In genomic region chr16:57519796-57520360, GRCh38 we compare ENCODE assay signal across 7 cellular contexts. TPM values are rescaled to one million over a fixed set of nuclear protein-coding genes. Genes with fewer than 3 reads are reported as not detected.
DNase-seq lines count a peak whose midpoint lies in the region; FAIRE-seq and TF ChIP-seq lines count a peak whose summit lies in the region.

No MANE protein-coding gene starts in this region.

- no peaks in the 10 kb centered on the region for H3K9me3 Mint-ChIP-seq in mesothelial cell of epicardium

- H3K27ac Mint-ChIP-seq in mesothelial cell of epicardium: no peak overlapping the region

- no peaks in the 10 kb centered on the region for H3K36me3 ChIP-seq in GM23248 (ENCODE audit: low read depth)

- no peaks in the 10 kb centered on the region for H3K27me3 ChIP-seq in GM23248 (replicated peaks; ENCODE audit: insufficient read depth)

- H4K20me1 ChIP-seq in GM23248 (ENCODE audit: insufficient read depth): no peaks in the 10 kb centered on the region

- no peaks in the 10 kb centered on the region for H3K79me2 ChIP-seq in GM23248 (ENCODE audit: insufficient read depth)

- DNase-seq in GM23248 (peak; percentile 73), NCI-H2171 treated with DMSO at 0.1 percent for 48 hours (lab: John Stamatoyannopoulos, UW) (peak; percentile 64), mesothelial cell of epicardium (ENCODE audit: low spot score in 2 of 2, unreplicated experiment in 2 of 2) (peak; percentile 65 to 91)
- peak; percentile 57 to 77 for DNase-seq in activated CD8-positive, alpha-beta memory T cell treated with anti-CD3 and anti-CD28 coated beads for 1 hour (ENCODE audit: extremely low read depth in 1 of 2, low read depth in 1 of 2)
- DNase-seq in effector CD8-positive, alpha-beta T cell (lab: John Stamatoyannopoulos, UW): peak; percentile 80
- DNase-seq in stimulated activated CD8-positive, alpha-beta memory T cell treated with anti-CD3 and anti-CD28 coated beads, Interleukin-4, amount 100 ng/mL, for 1 hour (ENCODE audit: low read depth in 2 of 2, low spot score in 1 of 2): peak; percentile 76 to 78

- H3K27me3 Mint-ChIP-seq in mesothelial cell of epicardium (ENCODE audit: low read depth): no peaks in the 10 kb centered on the region

- no peak overlapping the region for H3K9ac ChIP-seq in GM23248

- in situ Hi-C loops in GM23248 (cut with MboI): loop anchor here (10.0 kb wide), 1 partner anchor 215 kb away; no protein-coding TSS in a partner anchor

- no peak overlapping the region for H3K4me2 ChIP-seq in GM23248 (ENCODE audit: unreplicated experiment)

- no peaks in the 10 kb centered on the region for H3K9me2 ChIP-seq in GM23248 (ENCODE audit: insufficient read depth)

- H2AFZ ChIP-seq in GM23248: no peak overlapping the region

- no peaks in the 10 kb centered on the region for H3F3A ChIP-seq in GM23248 (ENCODE audit: insufficient read depth)

- peak; percentile 55 for FAIRE-seq in G401.6 (lab: Jason Lieb, UNC)

- peaks cover 11% of the 10 kb centered on the region for H3K4me1 Mint-ChIP-seq in mesothelial cell of epicardium

- no peaks in the 10 kb centered on the region for H3K9me3 ChIP-seq in GM23248 (ENCODE audit: low read depth)

- TF ChIP-seq CTCF in mesothelial cell of epicardium (IDR thresholded peaks at IDR 0.05; ENCODE audit: unreplicated experiment): peak; percentile 92

- H3K36me3 Mint-ChIP-seq in mesothelial cell of epicardium: peaks cover 28% of the 10 kb centered on the region

- no peak overlapping the region for H3K4me3 ChIP-seq in GM23248

- H3K27ac ChIP-seq in GM23248: no peak overlapping the region

- no peak overlapping the region for H3K4me3 Mint-ChIP-seq in mesothelial cell of epicardium

- H3K4me1 ChIP-seq in GM23248 (ENCODE audit: insufficient read depth): no peaks in the 10 kb centered on the region

- 34 to 35% methylated on average over 10 of the region's 10 CpGs for WGBS in GM23248 (ENCODE audit: low coverage in 1 of 2, low lambda C conversion rate in 2 of 2, missing lambda C conversion rate in 2 of 2), 2 experiments

RNA-seq across cellular contexts. Expression of gene CCDC102A, which starts 16.5 kb away (rescaled TPM):
- 17.7 and 20.6 TPM in 2 replicates for total RNA-seq in GM23248 (2014; rRNA removed; shearing (Covaris generic))
- polyA plus RNA-seq in GM23248 (2016; fragmentation: Nextera tagmentation; extraction: Ambion mirVana): 3.9 and 4.6 TPM in 2 replicates
- total RNA-seq in mesothelial cell of epicardium: 30.6 to 31.9 TPM (median 31.3 TPM) in 3 replicates

RNA-seq across cellular contexts. Expression of gene ADGRG5, which starts 22.6 kb away (rescaled TPM):
- not detected in 2 replicates for total RNA-seq in GM23248 (2014; rRNA removed; shearing (Covaris generic))
- 0.05 and 0.18 TPM in 2 replicates for polyA plus RNA-seq in GM23248 (2016; fragmentation: Nextera tagmentation; extraction: Ambion mirVana)
- 1.1 to 1.3 TPM (median 1.3 TPM) in 3 replicates for total RNA-seq in mesothelial cell of epicardium

RNA-seq across cellular contexts. Expression of gene DOK4, which starts 33.6 kb away (rescaled TPM):
- total RNA-seq in GM23248 (2014; rRNA removed; shearing (Covaris generic)): 51.6 and 60.5 TPM in 2 replicates
- 44.6 and 47.1 TPM in 2 replicates for polyA plus RNA-seq in GM23248 (2016; fragmentation: Nextera tagmentation; extraction: Ambion mirVana)
- total RNA-seq in mesothelial cell of epicardium: 79.0 to 83.6 TPM (median 83.6 TPM) in 3 replicates

RNA-seq across cellular contexts. Expression of gene POLR2C, which starts 57.4 kb away (rescaled TPM):
- 152 and 163 TPM in 2 replicates for total RNA-seq in GM23248 (2014; rRNA removed; shearing (Covaris generic))
- 39.6 and 40.0 TPM in 2 replicates for polyA plus RNA-seq in GM23248 (2016; fragmentation: Nextera tagmentation; extraction: Ambion mirVana)
- 62.1 to 69.1 TPM (median 65.0 TPM) in 3 replicates for total RNA-seq in mesothelial cell of epicardium
